In genomic region chr5:55636177-55636576, GRCh38 we compare ENCODE assay signal across 14 cellular contexts.
DNase-seq lines count a peak whose midpoint lies in the region; ATAC-seq and TF ChIP-seq lines count a peak whose summit lies in the region.
"Had no signal": no experiment of that assay in that cellular context is flagged by ENCODE, and none has a peak within 500 bp of the region (broad histone marks: within the 10 kb centered on the region; RNA-seq: fewer than 3 reads in every experiment).

No MANE protein-coding gene starts in this region.

- H3K27me3 ChIP-seq in heart right ventricle (no peaks in the 10 kb centered on the region), body of pancreas (no peaks in the 10 kb centered on the region), mucosa of rectum (ENCODE audit: control insufficient read depth in 2 of 2, insufficient read depth in 2 of 2, low read length in 2 of 2) (no peaks in the 10 kb centered on the region)

- peaks cover 13% of the 10 kb centered on the region for H3K36me3 Mint-ChIP-seq in osteocyte (ENCODE audit: unreplicated experiment)

- no peak overlapping the region for H3K4me3 Mint-ChIP-seq in osteocyte (ENCODE audit: unreplicated experiment)
- H3K4me3 Mint-ChIP-seq: B cell; central memory CD8-positive, alpha-beta T cell; memory B cell; WTC11 had no signal

- no peak for TF ChIP-seq POLR2A in body of pancreas (IDR thresholded peaks at IDR 0.05)

- WGBS in heart right ventricle, 2 donors: 63 to 72% methylated on average over 2 of the region's 2 CpGs
- 22 to 25% methylated on average over 2 of the region's 2 CpGs for WGBS in body of pancreas, 2 donors

- H3K36me3 ChIP-seq in heart right ventricle: peaks cover 0 to 8% (median 0%) of the 10 kb centered on the region in 9 donors
- no peaks in the 10 kb centered on the region for H3K36me3 ChIP-seq in body of pancreas (replicated peaks in 1 of 2; ENCODE audit: insufficient read depth in 1 of 2, low read depth in 2 of 2)
- H3K36me3 ChIP-seq in mucosa of rectum (ENCODE audit: control insufficient read depth in 2 of 2, insufficient read depth in 2 of 2, low read length in 2 of 2): no peaks in the 10 kb centered on the region

- H3K9me3 Mint-ChIP-seq in osteocyte (ENCODE audit: unreplicated experiment): no peaks in the 10 kb centered on the region
- H3K9me3 Mint-ChIP-seq: central memory CD8-positive, alpha-beta T cell; memory B cell; WTC11 had no signal

- H3K4me3 ChIP-seq in heart right ventricle (no peak overlapping the region), body of pancreas (no peak overlapping the region), mucosa of rectum (ENCODE audit: low read length in 2 of 2) (no peak overlapping the region)

- H3K4me1 ChIP-seq in heart right ventricle (peaks cover 3 to 53% (median 45%) of the 10 kb centered on the region in 9 donors), body of pancreas (peaks cover 62% of the 10 kb centered on the region), mucosa of rectum (ENCODE audit: control insufficient read depth in 2 of 2, insufficient read depth in 2 of 2, low read length in 2 of 2) (peaks cover 11 to 27% of the 10 kb centered on the region in 2 donors)

- peak in 3 of 8 donors; percentile 34 to 43 (median 38) for ATAC-seq in heart right ventricle
- ATAC-seq in Right ventricle myocardium inferior: no peak
- ATAC-seq in body of pancreas: peak; percentile 65

- intact Hi-C loops in heart right ventricle (cut with DNase I): loop anchor here in 1 of 10 donors (5.0 kb wide), 1 partner anchor 34 kb away; no protein-coding TSS in a partner anchor
- intact Hi-C loops in Right ventricle myocardium inferior (cut with DNase I): loop anchor here (10.0 kb wide), 1 partner anchor 101 kb away; the partner anchor contains the start of gene PLPP1
- intact Hi-C loops in body of pancreas (cut with DNase I): no loop called here

- peak overlapping the region; percentile 11 to 91 (median 80) for H3K27ac ChIP-seq in heart right ventricle
- H3K27ac ChIP-seq in body of pancreas: peak overlapping the region in 3 of 4 donors; percentile 13 to 75 (median 59)
- H3K27ac ChIP-seq in mucosa of rectum (ENCODE audit: low read depth in 2 of 2, low read length in 2 of 2): peak overlapping the region; percentile 4 to 22

- H3K9me3 ChIP-seq in heart right ventricle: no peaks in the 10 kb centered on the region
- H3K9me3 ChIP-seq in body of pancreas: no peaks in the 10 kb centered on the region
- no peaks in the 10 kb centered on the region for H3K9me3 ChIP-seq in mucosa of rectum (ENCODE audit: control insufficient read depth in 2 of 2, low read length in 2 of 2)

- H3K9ac ChIP-seq in mucosa of rectum (ENCODE audit: low read depth in 1 of 2, low read length in 2 of 2): no peak overlapping the region

- TF ChIP-seq CTCF in heart right ventricle (IDR thresholded peaks at IDR 0.05) (no peak), body of pancreas (IDR thresholded peaks at IDR 0.05) (no peak), osteocyte (IDR thresholded peaks at IDR 0.05) (no peak)

- no peak overlapping the region for H3K27ac Mint-ChIP-seq in osteocyte (ENCODE audit: unreplicated experiment)
- H3K27ac Mint-ChIP-seq: B cell, memory B cell had no signal

- peaks cover 41% of the 10 kb centered on the region for H3K4me1 Mint-ChIP-seq in osteocyte (ENCODE audit: unreplicated experiment)
- H3K4me1 Mint-ChIP-seq: B cell; central memory CD8-positive, alpha-beta T cell; memory B cell had no signal

- no peak for DNase-seq in heart right ventricle
- DNase-seq in Right ventricle myocardium inferior (ENCODE audit: missing footprints): no peak
- peak in 3 of 4 donors; percentile 33 to 46 (median 41) for DNase-seq in body of pancreas
- no peak for DNase-seq in activated T-cell treated with anti-CD3 and anti-CD28 coated beads, Interleukin-2, amount 50 U/mL, for 1 hour
- no peak for DNase-seq in effector CD8-positive, alpha-beta T cell (lab: John Stamatoyannopoulos, UW)
- no peak for DNase-seq in AG08396 (ENCODE audit: low spot score)
- no peak for DNase-seq in osteocyte (ENCODE audit: extremely low spot score, unreplicated experiment)
- DNase-seq: activated T-cell treated with anti-CD3 and anti-CD28 coated beads, Interleukin-2, amount 50 U/mL, for 48 hours; NCI-H1436 had no signal

- no peaks in the 10 kb centered on the region for H3K27me3 Mint-ChIP-seq in osteocyte (ENCODE audit: unreplicated experiment)
- H3K27me3 Mint-ChIP-seq: B cell; central memory CD8-positive, alpha-beta T cell; memory B cell had no signal

Comparison
In these comparisons a context has a peak if more than half of its experiments do, and no peak if none do; other contexts are left out.
1. DNase-seq: peak in body of pancreas (3 of 4); none in heart right ventricle (0 of 2), Right ventricle myocardium inferior (single experiment), activated T-cell treated with anti-CD3 and anti-CD28 coated beads, Interleukin-2, amount 50 U/mL, for 1 hour (single experiment), effector CD8-positive, alpha-beta T cell (single experiment), AG08396 (single experiment) and osteocyte (single experiment).
2. H3K27ac ChIP-seq: peak in every context shown above with its lines; median percentile 80 in heart right ventricle; 59 in body of pancreas; 13 in mucosa of rectum.